Comparison of ENCODE assay signal across 17 cellular contexts in the genomic region with DNA sequence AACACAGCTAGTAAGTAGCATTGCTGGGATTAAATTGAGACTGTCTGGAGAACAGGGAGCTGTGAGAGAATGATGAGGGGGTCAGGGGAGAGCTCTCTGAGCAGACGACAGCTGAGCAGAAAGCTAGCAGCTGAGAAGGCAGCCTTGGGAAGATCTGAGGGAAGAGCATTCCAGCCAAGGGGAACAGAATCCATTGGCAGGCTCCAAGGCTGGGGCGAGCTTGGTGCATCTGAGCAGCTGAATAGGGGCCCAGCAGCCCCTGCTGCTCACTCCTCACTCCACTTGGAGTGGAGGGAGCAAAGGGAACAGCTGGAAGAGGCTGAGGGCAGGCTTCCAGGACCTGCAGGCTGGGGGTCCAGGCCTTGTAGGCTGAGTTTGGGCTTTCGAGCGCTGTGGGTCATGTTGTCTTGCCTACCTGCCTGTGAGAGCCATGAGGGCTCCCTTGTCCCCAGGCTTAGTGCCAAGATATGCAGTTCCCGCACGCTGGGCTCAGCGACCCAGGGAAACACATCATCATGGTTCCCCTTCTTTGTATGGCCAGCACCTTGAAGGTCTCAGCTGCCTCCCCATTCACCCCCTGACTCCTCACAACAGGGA. TPM values are rescaled to one million over a fixed set of nuclear protein-coding genes. Genes with fewer than 3 reads are reported as not detected.
DNase-seq lines count a peak whose midpoint lies in the region; ATAC-seq, FAIRE-seq and TF ChIP-seq lines count a peak whose summit lies in the region.
"Had no signal": no experiment of that assay in that cellular context is flagged by ENCODE, and none has a peak within 500 bp of the region (broad histone marks: within the 10 kb centered on the region; RNA-seq: fewer than 3 reads in every experiment).

No MANE protein-coding gene starts in this region.

- no peak overlapping the region for H3K4me3 Mint-ChIP-seq in stimulated activated effector memory CD8-positive, alpha-beta T cell treated with anti-CD3 and anti-CD28 coated beads, Interleukin-12 subunit alpha, Interleukin-12 subunit beta, amount 100 ng/mL, for 72 hours
- H3K4me3 Mint-ChIP-seq: activated CD4-positive, alpha-beta T cell treated with anti-CD3 and anti-CD28 coated beads, Interleukin-2, amount 10 ng/mL, durations not matched to agents 7 days and 5 days had no signal

- no peaks in the 10 kb centered on the region for H3K36me3 Mint-ChIP-seq in stimulated activated effector memory CD8-positive, alpha-beta T cell treated with anti-CD3 and anti-CD28 coated beads, Interleukin-12 subunit alpha, Interleukin-12 subunit beta, amount 100 ng/mL, for 72 hours

- H3K4me1 ChIP-seq in testis: peaks cover 4% of the 10 kb centered on the region
- H3K4me1 ChIP-seq: Caco-2, colonic mucosa had no signal

- WGBS in testis, 2 donors: 66 to 69% methylated on average over 5 to 7 of the region's 7 CpGs

- TF ChIP-seq POLR2A in testis (IDR thresholded peaks at IDR 0.05): no peak

- peak; percentile 8 for ATAC-seq in stimulated activated effector memory CD8-positive, alpha-beta T cell treated with anti-CD3 and anti-CD28 coated beads, Interleukin-12 subunit alpha, Interleukin-12 subunit beta, amount 100 ng/mL, for 72 hours
- no peak for ATAC-seq in omental fat pad (ENCODE audit: low FRiP score)
- ATAC-seq: activated naive CD4-positive, alpha-beta T cell treated with anti-CD3 and anti-CD28 coated beads, Interleukin-2, amount 50 U/mL, for 72 hours; left lobe of liver had no signal

- H3K9me3 ChIP-seq in testis: no peaks in the 10 kb centered on the region
- H3K9me3 ChIP-seq: Caco-2, colonic mucosa, Peyer's patch had no signal

- DNase-seq in LHCN-M2 (ENCODE audit: low read depth) (peak; percentile 50), bronchial epithelial cell (ENCODE audit: low read depth) (no peak), iPS-NIHi7 (ENCODE audit: extremely low spot score) (peak; percentile 16), testis (no peak), omental fat pad (ENCODE audit: low spot score) (no peak)
- DNase-seq in stimulated activated effector memory CD8-positive, alpha-beta T cell treated with anti-CD3 and anti-CD28 coated beads, Interleukin-12 subunit alpha, Interleukin-12 subunit beta, amount 100 ng/mL, for 72 hours (ENCODE audit: low spot score in 2 of 2): no peak
- no peak for DNase-seq in activated CD4-positive, alpha-beta T cell treated with anti-CD3 and anti-CD28 coated beads for 48 hours
- DNase-seq: activated CD4-positive, alpha-beta T cell treated with anti-CD3 and anti-CD28 coated beads, Interleukin-2, amount 10 ng/mL, durations not matched to agents 7 days and 5 days; Caco-2; colonic mucosa; HCEC 1CT; NCI-H1436; NCI-H2171 treated with DMSO at 0.1 percent for 48 hours; NCI-H748 treated with DMSO at 0.1 percent for 48 hours had no signal

- intact Hi-C loops in testis (cut with DNase I; ENCODE audit: low total_unique reads): no loop called here

- H3K36me3 ChIP-seq in bronchial epithelial cell (ENCODE audit: control insufficient read depth, insufficient read depth, low read length) (no peaks in the 10 kb centered on the region), testis (ENCODE audit: low read depth, missing control alignments) (no peaks in the 10 kb centered on the region)
- H3K36me3 ChIP-seq: colonic mucosa, Peyer's patch had no signal

- FAIRE-seq in bronchial epithelial cell (lab: Jason Lieb, UNC): peak; percentile 28

- peaks cover 3% of the 10 kb centered on the region for H3K9me3 Mint-ChIP-seq in stimulated activated effector memory CD8-positive, alpha-beta T cell treated with anti-CD3 and anti-CD28 coated beads, Interleukin-12 subunit alpha, Interleukin-12 subunit beta, amount 100 ng/mL, for 72 hours

- H3K4me1 Mint-ChIP-seq in stimulated activated effector memory CD8-positive, alpha-beta T cell treated with anti-CD3 and anti-CD28 coated beads, Interleukin-12 subunit alpha, Interleukin-12 subunit beta, amount 100 ng/mL, for 72 hours: no peaks in the 10 kb centered on the region
- H3K4me1 Mint-ChIP-seq: activated CD4-positive, alpha-beta T cell treated with anti-CD3 and anti-CD28 coated beads, Interleukin-2, amount 10 ng/mL, durations not matched to agents 7 days and 5 days had no signal

- H3K27ac Mint-ChIP-seq in stimulated activated effector memory CD8-positive, alpha-beta T cell treated with anti-CD3 and anti-CD28 coated beads, Interleukin-12 subunit alpha, Interleukin-12 subunit beta, amount 100 ng/mL, for 72 hours: no peak overlapping the region
- H3K27ac Mint-ChIP-seq: activated CD4-positive, alpha-beta T cell treated with anti-CD3 and anti-CD28 coated beads, Interleukin-2, amount 10 ng/mL, durations not matched to agents 7 days and 5 days; activated naive CD4-positive, alpha-beta T cell treated with anti-CD3 and anti-CD28 coated beads, Interleukin-2, amount 50 U/mL, for 72 hours had no signal

- TF ChIP-seq CTCF in bronchial epithelial cell (IDR thresholded peaks at IDR 0.05; ENCODE audit: insufficient read depth, low read length, severe bottlenecking) (no peak), testis (IDR thresholded peaks at IDR 0.05) (no peak), omental fat pad (IDR thresholded peaks at IDR 0.05) (no peak)

- H3K4me3 ChIP-seq in bronchial epithelial cell (ENCODE audit: low read depth, low read length): no peak overlapping the region
- H3K4me3 ChIP-seq in testis: no peak overlapping the region
- H3K4me3 ChIP-seq: colonic mucosa, Peyer's patch had no signal

- no peak overlapping the region for H3K27ac ChIP-seq in testis
- H3K27ac ChIP-seq: colonic mucosa, Peyer's patch had no signal

- H3K27me3 ChIP-seq in bronchial epithelial cell (ENCODE audit: control insufficient read depth, insufficient read depth, low read length) (peaks cover 4% of the 10 kb centered on the region), testis (no peaks in the 10 kb centered on the region)
- H3K27me3 ChIP-seq: colonic mucosa, Peyer's patch had no signal

RNA-seq across cellular contexts. Expression of a gene that starts 10.5 kb away (rescaled TPM):
- total RNA-seq in LHCN-M2 (2014; rRNA removed) (9.9 and 11.6 TPM in 2 replicates), bronchial epithelial cell (3.4 and 6.0 TPM in 2 replicates), testis (10 to 100 TPM; 19.1 to 33.8 TPM), omental fat pad (1 to 10 TPM; 1.4 to 3.8 (median 3.2) TPM)
- 11.1 TPM for polyA plus RNA-seq in LHCN-M2 (2012)
- 4.9 TPM for polyA plus RNA-seq in testis (ENCODE audit: insufficient read depth, low read depth, low replicate concordance)

Comparison
In these comparisons a context has a peak if more than half of its experiments do, and no peak if none do; other contexts are left out.
1. DNase-seq: peak in LHCN-M2 (single experiment) and iPS-NIHi7 (single experiment); none in bronchial epithelial cell (single experiment), stimulated activated effector memory CD8-positive, alpha-beta T cell treated with anti-CD3 and anti-CD28 coated beads, Interleukin-12 subunit alpha, Interleukin-12 subunit beta, amount 100 ng/mL, for 72 hours (0 of 2), activated CD4-positive, alpha-beta T cell treated with anti-CD3 and anti-CD28 coated beads for 48 hours (single experiment), testis (single experiment) and omental fat pad (single experiment).